Comparison of ENCODE assay signal across 2 cellular contexts in genomic region chr1:89910780-89911179, GRCh38.
TF ChIP-seq lines count a peak whose summit lies in the region.

No MANE protein-coding gene starts in this region.

TF ChIP-seq in A549, 52 proteins besides CTCF, POLR2A, EP300 and RAD21 (continued from another document):
- TF ChIP-seq BCL3 (IDR thresholded peaks at IDR 0.05) = 0 out of 3 replicates have a peak, but pooled peaks have one; percentile 26
- TF ChIP-seq REST (IDR thresholded peaks at IDR 0.05) = no peak
- TF ChIP-seq E2F6 (IDR thresholded peaks at IDR 0.05; ENCODE audit: borderline replicate concordance, low read depth) = no peak
- no peak for TF ChIP-seq ESRRA (IDR thresholded peaks at IDR 0.05; ENCODE audit: borderline replicate concordance, low read length)
- TF ChIP-seq CBX2 (IDR thresholded peaks at IDR 0.05; ENCODE audit: borderline replicate concordance, low read depth) = no peak
- TF ChIP-seq ZC3H11A (IDR thresholded peaks at IDR 0.05) = no peak
- TF ChIP-seq MAZ (IDR thresholded peaks at IDR 0.05; ENCODE audit: borderline replicate concordance, low read depth, low read length) = no peak
- TF ChIP-seq SMC3 (IDR thresholded peaks at IDR 0.05) = 0 out of 3 replicates have a peak, but pooled peaks have one; percentile 9
- no peak for TF ChIP-seq HMGXB4 (CRISPR knock-in tag; IDR thresholded peaks at IDR 0.05; ENCODE audit: borderline replicate concordance)
- no peak for TF ChIP-seq HOXB13 (CRISPR knock-in tag; IDR thresholded peaks at IDR 0.05; ENCODE audit: low read depth)
- TF ChIP-seq GATA3 (IDR thresholded peaks at IDR 0.05; ENCODE audit: borderline replicate concordance) = peak; percentile 88; the same call in 1 of the 2 replicates
- no peak for TF ChIP-seq FOSL2 (IDR thresholded peaks at IDR 0.05)
- TF ChIP-seq FOSL2 (CRISPR knock-in tag; IDR thresholded peaks at IDR 0.05) = peak; percentile 72
- no peak for TF ChIP-seq RFX5 (IDR thresholded peaks at IDR 0.05)
- peak in 1 of 2 experiments; percentile 67; a peak in 2 of 4 replicates for TF ChIP-seq CEBPB (IDR thresholded peaks at IDR 0.05)

TF ChIP-seq in WTC11, 78 proteins besides CTCF, POLR2A, EP300 and RAD21 (continued from another document):
- TF ChIP-seq ZNF121 (CRISPR knock-in tag; IDR thresholded peaks at IDR 0.05) (peak; percentile 37; the same call in 1 of the 2 replicates), USF2 (CRISPR knock-in tag; IDR thresholded peaks at IDR 0.05) (no peak), TEAD1 (CRISPR knock-in tag; IDR thresholded peaks at IDR 0.05) (0 out of 2 replicates have a peak, but pooled peaks have one; percentile 22), ZNF232 (CRISPR knock-in tag; IDR thresholded peaks at IDR 0.05) (no peak), FOXP4 (CRISPR knock-in tag; IDR thresholded peaks at IDR 0.05) (peak; percentile 27; the same call in 1 of the 2 replicates)
